In the genomic region with DNA sequence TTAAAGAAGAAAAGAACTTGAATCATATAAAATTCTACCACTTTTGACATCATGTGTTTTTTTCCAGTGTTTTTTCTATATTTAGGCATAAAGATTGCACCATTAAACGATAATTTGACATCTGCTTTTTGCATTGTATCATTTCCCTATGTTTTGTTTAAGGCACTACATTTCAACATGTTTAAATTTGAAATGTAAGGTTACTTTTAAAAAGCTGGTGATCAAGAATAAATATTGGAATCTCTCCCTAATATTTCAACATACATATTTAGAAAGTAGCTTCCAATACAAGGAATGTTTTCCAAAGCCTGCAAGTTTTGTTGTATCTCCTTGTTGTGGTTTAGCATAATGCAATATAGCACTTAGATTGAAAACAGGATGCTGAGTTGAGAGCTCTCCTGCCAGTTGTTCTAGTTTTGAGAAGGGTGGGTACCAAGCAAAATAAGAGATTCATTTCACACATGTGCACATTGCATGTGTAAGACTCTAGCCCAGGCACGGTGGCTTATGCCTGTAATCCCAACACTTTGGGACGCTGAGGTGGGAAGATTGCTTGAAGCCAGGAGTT, we compare ENCODE assay signal across 10 cellular contexts.
DNase-seq lines count a peak whose midpoint lies in the region; ATAC-seq and TF ChIP-seq lines count a peak whose summit lies in the region.
"Had no signal": no experiment of that assay in that cellular context is flagged by ENCODE, and none has a peak within 500 bp of the region (broad histone marks: within the 10 kb centered on the region; RNA-seq: fewer than 3 reads in every experiment).

No MANE protein-coding gene starts in this region.

- peaks cover 3% of the 10 kb centered on the region for H3K9me3 Mint-ChIP-seq in natural killer cell treated with Interleukin-12 subunit alpha and Interleukin-12 subunit beta and Interleukin-15 and Interleukin-18, amount 100 ng/mL, for 72 hours
- no peaks in the 10 kb centered on the region for H3K9me3 Mint-ChIP-seq in natural killer cell

- no peaks in the 10 kb centered on the region for H3K27me3 Mint-ChIP-seq in natural killer cell treated with Interleukin-12 subunit alpha and Interleukin-12 subunit beta and Interleukin-15 and Interleukin-18, amount 100 ng/mL, for 72 hours
- no peaks in the 10 kb centered on the region for H3K27me3 Mint-ChIP-seq in natural killer cell (ENCODE audit: low read depth in 2 of 2)

- H3K36me3 Mint-ChIP-seq in natural killer cell treated with Interleukin-12 subunit alpha and Interleukin-12 subunit beta and Interleukin-15 and Interleukin-18, amount 100 ng/mL, for 72 hours = peaks cover 9% of the 10 kb centered on the region
- no peaks in the 10 kb centered on the region for H3K36me3 Mint-ChIP-seq in natural killer cell

- peak; percentile 34 for DNase-seq in natural killer cell treated with Interleukin-12 subunit alpha and Interleukin-12 subunit beta and Interleukin-15 and Interleukin-18, amount 100 ng/mL, for 72 hours (ENCODE audit: low spot score)
- DNase-seq in natural killer cell (no peak), fibroblast of the aortic adventitia (ENCODE audit: low read depth) (peak; percentile 62), vagina (ENCODE audit: extremely low spot score in 2 of 2) (no peak), NCI-H146 treated with DMSO at 0.1 percent for 48 hours (lab: John Stamatoyannopoulos, UW; ENCODE audit: unreplicated experiment) (no peak), cerebellar cortex (ENCODE audit: low spot score) (no peak), OCI-LY7 (ENCODE audit: low spot score) (no peak)
- DNase-seq: psoas muscle; stimulated activated naive CD4-positive, alpha-beta T cell treated with Interleukin-2 at 50 U/mL for 16 hours had no signal

- POLR2A ChIA-PET in OCI-LY7 (lab: Charles Lee) = interaction anchor here (0.6 kb wide), 1 partner anchor 106 kb away, joined by 3 read pairs; no protein-coding TSS in a partner anchor

- H3K36me3 ChIP-seq in vagina (no peaks in the 10 kb centered on the region), OCI-LY7 (ENCODE audit: insufficient read depth, low read length) (no peaks in the 10 kb centered on the region)

- intact Hi-C loops in natural killer cell (cut with micrococcal nuclease) = no loop called here
- intact Hi-C loops in vagina (cut with DNase I) = no loop called here
- intact Hi-C loops in OCI-LY7 (cut with micrococcal nuclease; ENCODE audit: unreplicated experiment) = no loop called here

- no TSS peak for BruUV-seq in OCI-LY7 (replicated peaks; lab: Mats Ljungman, UMichigan)

- H3K27ac ChIP-seq in VCaP = peak overlapping the region; percentile 99; the same call in 1 of the 2 replicates
- peak overlapping the region; percentile 70 for H3K27ac ChIP-seq in vagina
- H3K27ac ChIP-seq in OCI-LY7 (ENCODE audit: low read depth, low read length, poor library complexity, severe bottlenecking) = no peak overlapping the region

- TF ChIP-seq CTCF in natural killer cell (IDR thresholded peaks at IDR 0.05) (no peak), VCaP (conservative IDR thresholded peaks at IDR 0.05) (no peak), fibroblast of the aortic adventitia (IDR thresholded peaks at IDR 0.05; ENCODE audit: insufficient read depth, low read length) (no peak), vagina (IDR thresholded peaks at IDR 0.05) (no peak), OCI-LY7 (conservative IDR thresholded peaks at IDR 0.05; ENCODE audit: low read length) (no peak)

- no peaks in the 10 kb centered on the region for H3K79me2 ChIP-seq in OCI-LY7 (ENCODE audit: insufficient read depth, low read depth, low read length)

- H3K4me3 Mint-ChIP-seq in natural killer cell treated with Interleukin-12 subunit alpha and Interleukin-12 subunit beta and Interleukin-15 and Interleukin-18, amount 100 ng/mL, for 72 hours = no peak overlapping the region
- no peak overlapping the region for H3K4me3 Mint-ChIP-seq in natural killer cell

- no peaks in the 10 kb centered on the region for H4K20me1 ChIP-seq in OCI-LY7 (ENCODE audit: insufficient read depth, low read length)

- H3K4me3 ChIP-seq in fibroblast of the aortic adventitia (ENCODE audit: low read depth, low read length) (no peak overlapping the region), vagina (no peak overlapping the region), OCI-LY7 (ENCODE audit: low read depth, low read length, poor library complexity, severe bottlenecking) (no peak overlapping the region)
- H3K4me3 ChIP-seq: psoas muscle had no signal

- peak in 1 of 2 donors; percentile 57 for ATAC-seq in natural killer cell treated with Interleukin-12 subunit alpha and Interleukin-12 subunit beta and Interleukin-15 and Interleukin-18, amount 100 ng/mL, for 72 hours
- ATAC-seq in natural killer cell = no peak
- ATAC-seq: psoas muscle had no signal

- no peaks in the 10 kb centered on the region for H3K9me2 ChIP-seq in OCI-LY7 (ENCODE audit: insufficient read depth, low read length)

- no peaks in the 10 kb centered on the region for H3K27me3 ChIP-seq in vagina

- H2AFZ ChIP-seq in OCI-LY7 (ENCODE audit: low read length) = no peak overlapping the region

- no peak for TF ChIP-seq POLR2A in vagina (IDR thresholded peaks at IDR 0.05)

- H3K9me3 ChIP-seq in vagina (no peaks in the 10 kb centered on the region), OCI-LY7 (ENCODE audit: low read length) (no peaks in the 10 kb centered on the region)
- H3K9me3 ChIP-seq: psoas muscle had no signal

- H3K27ac Mint-ChIP-seq in natural killer cell treated with Interleukin-12 subunit alpha and Interleukin-12 subunit beta and Interleukin-15 and Interleukin-18, amount 100 ng/mL, for 72 hours = peak overlapping the region in 1 of 2 donors; percentile 63
- no peak overlapping the region for H3K27ac Mint-ChIP-seq in natural killer cell

- no peak overlapping the region for H3K4me2 ChIP-seq in OCI-LY7 (ENCODE audit: low read length)

- H3K4me1 Mint-ChIP-seq in natural killer cell treated with Interleukin-12 subunit alpha and Interleukin-12 subunit beta and Interleukin-15 and Interleukin-18, amount 100 ng/mL, for 72 hours (ENCODE audit: low read depth in 2 of 2) = peaks cover 8 to 24% of the 10 kb centered on the region in 2 donors
- H3K4me1 Mint-ChIP-seq in natural killer cell = peaks cover 0 to 15% of the 10 kb centered on the region in 2 donors

- H3K4me1 ChIP-seq in vagina = peaks cover 32% of the 10 kb centered on the region
- no peaks in the 10 kb centered on the region for H3K4me1 ChIP-seq in OCI-LY7 (ENCODE audit: insufficient read depth, low read length, poor library complexity, severe bottlenecking)

- CTCF ChIA-PET in OCI-LY7 (lab: Charles Lee; ENCODE audit: unreplicated experiment) = no interaction called here

Comparison
In these comparisons a context has a peak if more than half of its experiments do, and no peak if none do; other contexts are left out.
1. DNase-seq: peak in natural killer cell treated with Interleukin-12 subunit alpha and Interleukin-12 subunit beta and Interleukin-15 and Interleukin-18, amount 100 ng/mL, for 72 hours (single experiment) and fibroblast of the aortic adventitia (single experiment); none in natural killer cell (single experiment), vagina (0 of 2), NCI-H146 treated with DMSO at 0.1 percent for 48 hours (single experiment), cerebellar cortex (single experiment) and OCI-LY7 (single experiment).